In genomic region chr10:85645097-85645496, GRCh38 we compare ENCODE assay signal across 27 cellular contexts.
DNase-seq lines count a peak whose midpoint lies in the region; ATAC-seq, FAIRE-seq and TF ChIP-seq lines count a peak whose summit lies in the region.
"Had no signal": no experiment of that assay in that cellular context is flagged by ENCODE, and none has a peak within 500 bp of the region (broad histone marks: within the 10 kb centered on the region; RNA-seq: fewer than 3 reads in every experiment).

No MANE protein-coding gene starts in this region.

- ATAC-seq in HG02610 (IDR thresholded peaks at IDR 0.05; ENCODE audit: unreplicated experiment), result no peak
- ATAC-seq: activated CD8-positive, alpha-beta T cell treated with anti-CD3 and anti-CD28 coated beads, Interleukin-2, amount 10 ng/mL, durations not matched to agents 7 days and 5 days; left cardiac atrium; pancreas had no signal

- no peaks in the 10 kb centered on the region for H3K27me3 Mint-ChIP-seq in mesothelial cell of epicardium (ENCODE audit: low read depth)
- H3K27me3 Mint-ChIP-seq: activated naive CD4-positive, alpha-beta T cell treated with anti-CD3 and anti-CD28 coated beads, Interleukin-2, amount 50 U/mL, for 24 hours; stimulated activated naive CD8-positive, alpha-beta T cell treated with anti-CD3 and anti-CD28 coated beads, Interleukin-15, Interleukin-2, amounts not matched to agents 100 ng/mL and 50 ng/mL, for 24 hours had no signal

- H3K4me1 Mint-ChIP-seq in mesothelial cell of epicardium, result peaks cover 64% of the 10 kb centered on the region
- H3K4me1 Mint-ChIP-seq: activated naive CD4-positive, alpha-beta T cell treated with anti-CD3 and anti-CD28 coated beads, Interleukin-2, amount 50 U/mL, for 24 hours; CD8-positive, alpha-beta memory T cell had no signal

- H3K4me3 ChIP-seq in mesenchymal stem cell (ENCODE audit: insufficient read depth in 1 of 2, low read depth in 1 of 2, low read length in 2 of 2), result no peak overlapping the region
- no peak overlapping the region for H3K4me3 ChIP-seq in A673 (ENCODE audit: low read depth, low read length, poor library complexity, severe bottlenecking)
- H3K4me3 ChIP-seq: dorsolateral prefrontal cortex, HAP-1, pancreas, thoracic aorta had no signal

- no peak overlapping the region for H3K14ac ChIP-seq in mesenchymal stem cell (ENCODE audit: low read length in 2 of 2)

- no peaks in the 10 kb centered on the region for H3K9me3 Mint-ChIP-seq in mesothelial cell of epicardium
- H3K9me3 Mint-ChIP-seq: activated naive CD4-positive, alpha-beta T cell treated with anti-CD3 and anti-CD28 coated beads, Interleukin-2, amount 50 U/mL, for 24 hours; CD8-positive, alpha-beta memory T cell; stimulated activated naive CD8-positive, alpha-beta T cell treated with anti-CD3 and anti-CD28 coated beads, Interleukin-15, Interleukin-2, amounts not matched to agents 100 ng/mL and 50 ng/mL, for 24 hours had no signal

- no peaks in the 10 kb centered on the region for H3K27me3 ChIP-seq in mesenchymal stem cell (ENCODE audit: control insufficient read depth in 1 of 2, insufficient read depth in 1 of 2, low read length in 2 of 2)
- H3K27me3 ChIP-seq in A673 (replicated peaks; ENCODE audit: insufficient read depth, low read depth, low read length, poor library complexity), result no peaks in the 10 kb centered on the region
- H3K27me3 ChIP-seq: BE2C, brain microvascular endothelial cell, dorsolateral prefrontal cortex, pancreas had no signal

- H3K4ac ChIP-seq in mesenchymal stem cell (ENCODE audit: low read depth in 1 of 2, low read length in 2 of 2), result no peak overlapping the region

- H2BK15ac ChIP-seq in mesenchymal stem cell (ENCODE audit: low read depth, poor library complexity, severe bottlenecking), result no peak overlapping the region

- H3K36me3 ChIP-seq in mesenchymal stem cell (ENCODE audit: control insufficient read depth in 1 of 2, insufficient read depth in 2 of 2, low read depth in 1 of 2, low read length in 2 of 2) (no peaks in the 10 kb centered on the region), A673 (ENCODE audit: insufficient read depth, low read length, poor library complexity, severe bottlenecking) (no peaks in the 10 kb centered on the region)
- H3K36me3 ChIP-seq: brain microvascular endothelial cell, HAP-1, pancreas, thoracic aorta had no signal

- CTCF ChIA-PET in A673 (lab: Charles Lee), result no interaction called here

- no peak overlapping the region for H3K18ac ChIP-seq in mesenchymal stem cell (ENCODE audit: low read depth in 1 of 2, low read length in 2 of 2)

- no peaks in the 10 kb centered on the region for H3K79me1 ChIP-seq in mesenchymal stem cell (replicated peaks; ENCODE audit: low read length, poor library complexity, severe bottlenecking)

- no peak overlapping the region for H3K4me2 ChIP-seq in mesenchymal stem cell (ENCODE audit: low read length, poor library complexity, severe bottlenecking)

- no peak overlapping the region for H3K27ac Mint-ChIP-seq in mesothelial cell of epicardium
- H3K27ac Mint-ChIP-seq: activated CD8-positive, alpha-beta T cell treated with anti-CD3 and anti-CD28 coated beads, Interleukin-2, amount 10 ng/mL, durations not matched to agents 7 days and 5 days; activated naive CD4-positive, alpha-beta T cell treated with anti-CD3 and anti-CD28 coated beads, Interleukin-2, amount 50 U/mL, for 24 hours; CD8-positive, alpha-beta memory T cell; stimulated activated naive CD8-positive, alpha-beta T cell treated with anti-CD3 and anti-CD28 coated beads, Interleukin-15, Interleukin-2, amounts not matched to agents 100 ng/mL and 50 ng/mL, for 24 hours had no signal

- no peak overlapping the region for H4K91ac ChIP-seq in mesenchymal stem cell (ENCODE audit: low read length)

- TF ChIP-seq CTCF in A673 (conservative IDR thresholded peaks at IDR 0.05; ENCODE audit: low read depth, low read length) (no peak), mesothelial cell of epicardium (IDR thresholded peaks at IDR 0.05; ENCODE audit: unreplicated experiment) (no peak)

- POLR2A ChIA-PET in A673 (lab: Charles Lee; ENCODE audit: low non-redundant PET), result no interaction called here

- H3K23ac ChIP-seq in mesenchymal stem cell (ENCODE audit: low read length in 2 of 2), result no peak overlapping the region

- H3K9me3 ChIP-seq in mesenchymal stem cell (ENCODE audit: control insufficient read depth, low read length), result no peaks in the 10 kb centered on the region
- no peaks in the 10 kb centered on the region for H3K9me3 ChIP-seq in A673 (ENCODE audit: low read depth, low read length, poor library complexity, severe bottlenecking)
- H3K9me3 ChIP-seq: BE2C, HAP-1, pancreas, thoracic aorta had no signal

- DNase-seq in A172 (ENCODE audit: low spot score) (peak; percentile 29), HT1080 (ENCODE audit: low read depth) (peak; percentile 29), RCC 7860 (ENCODE audit: low spot score) (peak; percentile 13), mesenchymal stem cell (peak; percentile 14), A673 (ENCODE audit: low spot score) (no peak), mesothelial cell of epicardium (ENCODE audit: low spot score in 2 of 2, unreplicated experiment in 2 of 2) (no peak)
- DNase-seq: activated CD8-positive, alpha-beta T cell treated with anti-CD3 and anti-CD28 coated beads, Interleukin-2, amount 10 ng/mL, durations not matched to agents 7 days and 5 days; amniotic stem cell; BE2C; brain microvascular endothelial cell; CD8-positive, alpha-beta memory T cell; DMS153; dorsolateral prefrontal cortex; Kasumi-1; left cardiac atrium; NCI-H1694; NCI-H510A treated with DMSO at 0.1 percent for 48 hours; pancreas; retina; SHP77 treated with DMSO at 0.1 percent for 48 hours; stimulated activated CD4-positive, alpha-beta T cell treated with anti-CD3 and anti-CD28 coated beads, Interleukin-2, amount 100 ng/mL, for 24 hours had no signal

- H2BK120ac ChIP-seq in mesenchymal stem cell (ENCODE audit: low read depth, low read length), result no peak overlapping the region

- no peak overlapping the region for H2AK5ac ChIP-seq in mesenchymal stem cell (ENCODE audit: low read length, severe bottlenecking)

- FAIRE-seq in RCC 7860 (lab: Jason Lieb, UNC), result no peak
- FAIRE-seq: frontal cortex, pancreas had no signal

- no peak overlapping the region for H3K27ac ChIP-seq in mesenchymal stem cell (ENCODE audit: low read length, poor library complexity, severe bottlenecking)
- no peak overlapping the region for H3K27ac ChIP-seq in A673 (ENCODE audit: low read depth, low read length, poor library complexity, severe bottlenecking)
- H3K27ac ChIP-seq: brain microvascular endothelial cell, pancreas, thoracic aorta had no signal

- intact Hi-C loops in A673 (cut with micrococcal nuclease; ENCODE audit: unreplicated experiment), result no loop called here

- no peak overlapping the region for H4K8ac ChIP-seq in mesenchymal stem cell (ENCODE audit: low read length)

- H3K4me1 ChIP-seq in mesenchymal stem cell (ENCODE audit: control insufficient read depth, insufficient read depth, low read depth, low read length) (peaks cover 24% of the 10 kb centered on the region), A673 (ENCODE audit: insufficient read depth, low read length, poor library complexity, severe bottlenecking) (peaks cover 11% of the 10 kb centered on the region)
- H3K4me1 ChIP-seq: HAP-1 had no signal

- H3K9ac ChIP-seq in mesenchymal stem cell (ENCODE audit: low read length), result no peak overlapping the region

- H2AFZ ChIP-seq in mesenchymal stem cell (ENCODE audit: low read depth, low read length), result no peak overlapping the region

- H2BK5ac ChIP-seq in mesenchymal stem cell (ENCODE audit: low read depth, low read length, poor library complexity, severe bottlenecking), result no peak overlapping the region

- no peak overlapping the region for H2BK12ac ChIP-seq in mesenchymal stem cell (ENCODE audit: low read length in 2 of 2)

- no peak overlapping the region for H3K4me3 Mint-ChIP-seq in mesothelial cell of epicardium
- H3K4me3 Mint-ChIP-seq: activated CD8-positive, alpha-beta T cell treated with anti-CD3 and anti-CD28 coated beads, Interleukin-2, amount 10 ng/mL, durations not matched to agents 7 days and 5 days; activated naive CD4-positive, alpha-beta T cell treated with anti-CD3 and anti-CD28 coated beads, Interleukin-2, amount 50 U/mL, for 24 hours; CD8-positive, alpha-beta memory T cell; stimulated activated naive CD8-positive, alpha-beta T cell treated with anti-CD3 and anti-CD28 coated beads, Interleukin-15, Interleukin-2, amounts not matched to agents 100 ng/mL and 50 ng/mL, for 24 hours had no signal

- WGBS in mesenchymal stem cell, result 21% methylated on average over 2 of the region's 3 CpGs

- no TSS peak for BruUV-seq in A673 (replicated peaks; lab: Mats Ljungman, UMichigan)

- no peaks in the 10 kb centered on the region for H3K36me3 Mint-ChIP-seq in mesothelial cell of epicardium
- H3K36me3 Mint-ChIP-seq: activated naive CD4-positive, alpha-beta T cell treated with anti-CD3 and anti-CD28 coated beads, Interleukin-2, amount 50 U/mL, for 24 hours; CD8-positive, alpha-beta memory T cell had no signal

Comparison
In these comparisons a context has a peak if more than half of its experiments do, and no peak if none do; other contexts are left out.
1. DNase-seq: peak in A172 (single experiment), HT1080 (single experiment), RCC 7860 (single experiment) and mesenchymal stem cell (single experiment); none in A673 (single experiment) and mesothelial cell of epicardium (0 of 2).